In the genomic region with DNA sequence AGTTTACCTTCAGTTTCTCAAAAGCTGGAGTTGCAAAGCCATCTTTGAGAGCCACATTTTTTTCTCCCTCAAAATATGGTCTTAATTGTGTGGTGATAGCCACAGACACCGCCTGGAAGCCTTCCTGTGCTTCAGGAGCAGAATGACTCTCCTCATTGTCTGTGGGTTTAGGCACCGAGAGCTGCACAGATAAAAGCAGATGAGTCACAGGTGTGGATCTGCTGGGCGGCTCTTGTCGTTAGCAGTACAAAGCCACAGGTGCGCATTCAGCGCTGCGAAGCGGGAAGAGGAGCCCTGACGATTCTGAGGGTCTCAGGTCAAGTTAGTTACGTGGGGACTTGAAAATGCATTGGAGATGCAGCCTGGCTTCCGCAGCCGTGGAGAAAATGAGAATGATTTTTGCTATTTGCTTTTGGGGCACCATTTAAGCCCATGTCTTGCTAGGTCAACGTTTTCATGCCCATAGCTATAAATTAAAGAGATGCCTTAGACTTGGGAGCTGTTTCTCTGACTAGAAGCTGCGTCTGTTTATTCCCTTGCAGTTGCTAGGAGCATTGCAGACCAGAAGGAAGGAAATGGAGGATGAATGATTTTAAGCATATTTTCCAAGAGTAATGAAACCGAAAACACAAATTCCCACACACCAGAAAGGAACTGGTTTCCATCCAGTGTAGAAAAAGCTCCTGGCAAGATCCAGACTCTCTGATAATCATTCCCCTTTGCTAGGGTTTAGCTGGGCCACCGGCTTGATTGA, we compare ENCODE assay signal across 13 cellular contexts. TPM values are rescaled to one million over a fixed set of nuclear protein-coding genes. Genes with fewer than 3 reads are reported as not detected.
DNase-seq lines count a peak whose midpoint lies in the region; ATAC-seq and TF ChIP-seq lines count a peak whose summit lies in the region.
"Had no signal": no experiment of that assay in that cellular context is flagged by ENCODE, and none has a peak within 500 bp of the region (broad histone marks: within the 10 kb centered on the region; RNA-seq: fewer than 3 reads in every experiment).

No MANE protein-coding gene starts in this region.

- H3K36me3 ChIP-seq in esophagus muscularis mucosa, result no peaks in the 10 kb centered on the region
- H3K36me3 ChIP-seq: breast epithelium had no signal

- H3K4me3 ChIP-seq in esophagus muscularis mucosa, result no peak overlapping the region
- H3K4me3 ChIP-seq: breast epithelium had no signal

- no peak for TF ChIP-seq POLR2A in esophagus muscularis mucosa (IDR thresholded peaks at IDR 0.05; ENCODE audit: low read depth)

- WGBS in esophagus muscularis mucosa, result 64% methylated on average over 16 of the region's 16 CpGs

- no peaks in the 10 kb centered on the region for H3K27me3 ChIP-seq in esophagus muscularis mucosa
- H3K27me3 ChIP-seq: breast epithelium had no signal

- DNase-seq in EH (ENCODE audit: low read depth) (peak; percentile 25), esophagus muscularis mucosa (ENCODE audit: extremely low spot score) (no peak), GF-D8 (lab: John Stamatoyannopoulos, UW) (no peak), NCI-H510A (lab: John Stamatoyannopoulos, UW) (no peak)
- DNase-seq in activated CD4-positive, alpha-beta T cell treated with anti-CD3 and anti-CD28 coated beads for 24 hours (ENCODE audit: low read depth in 2 of 2), result peak; percentile 3 to 9
- DNase-seq in stimulated activated CD4-positive, alpha-beta T cell treated with anti-CD3 and anti-CD28 coated beads, Interleukin-12 subunit alpha, Interleukin-12 subunit beta, amount 100 ng/mL, for 4 hours, result peak; percentile 20
- DNase-seq: hippocampal formation; KG1; NK-92 treated with Interleukin-12 subunit alpha and Interleukin-12 subunit beta, amount 100 ng/mL, for 24 hours had no signal

- intact Hi-C loops in esophagus muscularis mucosa (cut with DNase I), result no loop called here

- no peak for ATAC-seq in HG03175 (IDR thresholded peaks at IDR 0.05; ENCODE audit: unreplicated experiment)
- no peak for ATAC-seq in GM21576 (IDR thresholded peaks at IDR 0.05; ENCODE audit: unreplicated experiment)
- ATAC-seq: CD8-positive, alpha-beta T cell had no signal

- peaks cover 0 to 30% (median 30%) of the 10 kb centered on the region in 4 donors for H3K4me1 ChIP-seq in esophagus muscularis mucosa
- H3K4me1 ChIP-seq: breast epithelium had no signal

- TF ChIP-seq CTCF in esophagus muscularis mucosa (IDR thresholded peaks at IDR 0.05), result no peak

- no peaks in the 10 kb centered on the region for H3K9me3 ChIP-seq in esophagus muscularis mucosa

- no peak for TF ChIP-seq EP300 in esophagus muscularis mucosa (IDR thresholded peaks at IDR 0.05)

- peak overlapping the region; percentile 16 to 55 (median 34) for H3K27ac ChIP-seq in esophagus muscularis mucosa (replicated peaks in 1 of 4)
- H3K27ac ChIP-seq: breast epithelium had no signal

RNA-seq across cellular contexts. Expression of a gene that starts 51.5 kb away (rescaled TPM):
- 10 to 100 TPM; 22.0 to 26.1 (median 23.4) TPM for total RNA-seq in esophagus muscularis mucosa

Comparison
In these comparisons a context has a peak if more than half of its experiments do, and no peak if none do; other contexts are left out.
1. DNase-seq: peak in EH (single experiment), activated CD4-positive, alpha-beta T cell treated with anti-CD3 and anti-CD28 coated beads for 24 hours (2 of 2) and stimulated activated CD4-positive, alpha-beta T cell treated with anti-CD3 and anti-CD28 coated beads, Interleukin-12 subunit alpha, Interleukin-12 subunit beta, amount 100 ng/mL, for 4 hours (single experiment); none in esophagus muscularis mucosa (single experiment), GF-D8 (single experiment) and NCI-H510A (single experiment).